1 cellular context compared by ENCODE assay signal in genomic region chr20:1588166-1588868, GRCh38.
TF ChIP-seq lines count a peak whose summit lies in the region.

No MANE protein-coding gene starts in this region.

TF ChIP-seq in HepG2, 621 proteins besides CTCF, POLR2A, EP300 and RAD21 (continued from another document):
- TF ChIP-seq, protein P1, sequence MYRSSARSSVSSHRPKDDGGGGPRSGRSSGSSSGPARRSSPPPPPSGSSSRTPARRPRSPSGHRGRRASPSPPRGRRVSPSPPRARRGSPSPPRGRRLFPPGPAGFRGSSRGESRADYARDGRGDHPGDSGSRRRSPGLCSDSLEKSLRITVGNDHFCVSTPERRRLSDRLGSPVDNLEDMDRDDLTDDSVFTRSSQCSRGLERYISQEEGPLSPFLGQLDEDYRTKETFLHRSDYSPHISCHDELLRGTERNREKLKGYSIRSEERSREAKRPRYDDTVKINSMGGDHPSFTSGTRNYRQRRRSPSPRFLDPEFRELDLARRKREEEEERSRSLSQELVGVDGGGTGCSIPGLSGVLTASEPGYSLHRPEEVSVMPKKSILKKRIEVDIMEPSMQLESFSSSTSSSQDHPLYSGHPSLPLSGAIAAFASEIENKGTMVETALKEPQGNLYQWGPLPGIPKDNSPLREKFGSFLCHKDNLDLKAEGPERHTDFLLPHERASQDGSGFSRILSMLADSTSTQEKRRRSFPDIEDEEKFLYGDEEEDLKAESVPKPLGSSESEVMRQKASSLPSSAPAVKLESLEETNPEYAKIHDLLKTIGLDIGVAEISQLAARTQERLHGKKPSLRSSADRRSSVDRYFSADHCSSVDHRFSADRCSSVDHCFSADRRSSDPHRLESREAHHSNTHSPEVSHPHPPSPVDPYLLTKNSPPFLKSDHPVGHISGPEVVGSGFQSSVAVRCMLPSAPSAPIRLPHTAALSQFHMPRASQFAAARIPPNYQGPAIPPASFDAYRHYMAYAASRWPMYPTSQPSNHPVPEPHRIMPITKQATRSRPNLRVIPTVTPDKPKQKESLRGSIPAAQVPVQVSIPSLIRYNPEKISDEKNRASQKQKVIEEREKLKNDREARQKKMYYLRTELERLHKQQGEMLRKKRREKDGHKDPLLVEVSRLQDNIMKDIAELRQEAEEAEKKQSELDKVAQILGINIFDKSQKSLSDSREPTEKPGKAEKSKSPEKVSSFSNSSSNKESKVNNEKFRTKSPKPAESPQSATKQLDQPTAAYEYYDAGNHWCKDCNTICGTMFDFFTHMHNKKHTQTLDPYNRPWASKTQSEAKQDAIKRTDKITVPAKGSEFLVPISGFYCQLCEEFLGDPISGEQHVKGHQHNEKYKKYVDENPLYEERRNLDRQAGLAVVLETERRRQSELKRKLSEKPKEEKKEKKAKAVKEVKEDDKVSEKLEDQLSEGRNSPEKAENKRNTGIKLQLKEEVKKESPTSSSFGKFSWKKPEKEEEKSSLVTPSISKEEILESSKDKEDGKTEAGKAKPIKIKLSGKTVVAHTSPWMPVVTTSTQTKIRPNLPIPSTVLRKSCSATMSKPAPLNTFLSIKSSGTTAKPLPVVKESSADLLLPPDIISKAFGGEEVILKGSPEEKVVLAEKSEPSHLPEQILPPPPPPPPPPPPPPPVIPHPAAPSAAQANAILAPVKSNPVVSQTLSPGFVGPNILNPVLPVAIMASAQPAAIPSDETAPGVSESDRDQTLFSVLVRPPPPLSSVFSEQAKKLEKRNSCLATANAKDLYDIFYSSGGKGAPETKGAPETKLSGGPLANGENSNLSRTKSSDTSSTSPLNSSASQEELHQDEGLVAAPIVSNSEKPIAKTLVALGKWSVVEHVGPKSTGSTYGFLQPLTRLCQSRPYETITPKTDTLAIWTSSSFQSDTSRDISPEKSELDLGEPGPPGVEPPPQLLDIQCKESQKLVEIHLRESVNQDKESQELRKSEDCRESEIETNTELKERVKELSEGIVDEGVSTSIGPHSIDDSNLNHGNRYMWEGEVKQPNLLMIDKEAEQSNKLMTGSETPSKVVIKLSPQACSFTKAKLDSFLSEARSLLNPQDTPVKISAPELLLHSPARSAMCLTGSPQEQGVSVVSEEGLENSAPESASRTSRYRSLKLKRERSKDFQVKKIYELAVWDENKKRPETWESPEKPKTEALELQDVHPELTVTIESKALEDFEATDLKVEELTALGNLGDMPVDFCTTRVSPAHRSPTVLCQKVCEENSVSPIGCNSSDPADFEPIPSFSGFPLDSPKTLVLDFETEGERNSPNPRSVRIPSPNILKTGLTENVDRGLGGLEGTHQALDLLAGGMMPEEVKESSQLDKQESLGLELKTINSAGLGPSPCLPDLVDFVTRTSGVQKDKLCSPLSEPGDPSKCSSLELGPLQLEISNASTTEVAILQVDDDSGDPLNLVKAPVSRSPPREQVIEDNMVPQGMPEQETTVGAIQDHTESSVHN (CRISPR knock-in tag; IDR thresholded peaks at IDR 0.05): no peak
- TF ChIP-seq ZHX2 (IDR thresholded peaks at IDR 0.05; ENCODE audit: low read depth) (no peak), ZHX2 (CRISPR knock-in tag; IDR thresholded peaks at IDR 0.05; ENCODE audit: borderline replicate concordance) (no peak), TRIM24 (CRISPR knock-in tag; IDR thresholded peaks at IDR 0.05) (no peak)
